In genomic region chr16:1487395-1488053, GRCh38 we compare ENCODE assay signal across 31 cellular contexts. TPM values are rescaled to one million over a fixed set of nuclear protein-coding genes. Genes with fewer than 3 reads are reported as not detected.
"Had no signal": no experiment of that assay in that cellular context is flagged by ENCODE, and none has a peak within 500 bp of the region (broad histone marks: within the 10 kb centered on the region; RNA-seq: fewer than 3 reads in every experiment).

No MANE protein-coding gene starts in this region.

- H3K4me1 ChIP-seq: breast epithelium, prostate gland had no signal

- ATAC-seq: activated CD4-positive, CD25-positive, alpha-beta regulatory T cell treated with anti-CD3 and anti-CD28 coated beads, Interleukin-2, amount 50 U/mL, for 24 hours; activated naive CD4-positive, alpha-beta T cell treated with anti-CD3 and anti-CD28 coated beads, Interleukin-2, amount 50 U/mL, for 72 hours; esophagus mucosa; left colon; pancreas; sciatic nerve; T-helper 17 cell had no signal

- H3K36me3 ChIP-seq: breast epithelium, pancreas, prostate gland, tibial nerve, vagina, WERI-Rb-1 had no signal

- H3K9me3 ChIP-seq: breast epithelium, pancreas, prostate gland, tibial nerve, vagina had no signal

- H3K27me3 ChIP-seq: breast epithelium, pancreas, tibial nerve, vagina had no signal

- DNase-seq: activated CD4-positive, alpha-beta memory T cell treated with anti-CD3 and anti-CD28 coated beads, Interleukin-2, amount 10 ng/mL, durations not matched to agents 7 days and 5 days; activated CD4-positive, alpha-beta T cell treated with anti-CD3 and anti-CD28 coated beads, Interleukin-2, amount 10 ng/mL, durations not matched to agents 24 days and 14 days; activated CD8-positive, alpha-beta memory T cell treated with anti-CD3 and anti-CD28 coated beads, Interleukin-2, amount 50 U/mL, for 48 hours; activated T-cell treated with anti-CD3 and anti-CD28 coated beads, Interleukin-2, amount 50 U/mL, for 24 hours; central memory CD4-positive, alpha-beta T cell; endodermal cell; foreskin fibroblast; head of caudate nucleus; hippocampal formation; left colon; mesenchymal stem cell; retina; stimulated activated CD4-positive, alpha-beta T cell treated with anti-CD3 and anti-CD28 coated beads, Interleukin-1b, Interleukin-23, amount 100 ng/mL, for 48 hours; stimulated activated CD4-positive, alpha-beta T cell treated with anti-CD3 and anti-CD28 coated beads, Interleukin-4, amount 100 ng/mL, for 4 hours; stimulated activated naive CD4-positive, alpha-beta T cell; T-helper 17 cell; T1000; WERI-Rb-1 had no signal

- H3K27ac ChIP-seq: breast epithelium, pancreas, prostate gland, skin epidermis, tibial nerve, vagina, WERI-Rb-1 had no signal

- H3K4me3 ChIP-seq: breast epithelium, pancreas, prostate gland, skin epidermis, tibial nerve, vagina had no signal

RNA-seq across cellular contexts. Expression of gene PTX4, which starts 1.2 kb away (rescaled TPM):
- total RNA-seq: activated CD4-positive, alpha-beta memory T cell treated with anti-CD3 and anti-CD28 coated beads, Interleukin-2, amount 10 ng/mL, durations not matched to agents 7 days and 5 days; activated CD4-positive, alpha-beta T cell treated with anti-CD3 and anti-CD28 coated beads, Interleukin-2, amount 10 ng/mL, durations not matched to agents 24 days and 14 days; activated naive CD4-positive, alpha-beta T cell treated with anti-CD3 and anti-CD28 coated beads, Interleukin-2, amount 50 U/mL, for 72 hours; breast epithelium; endodermal cell; esophagus mucosa; left colon; lower leg skin; pancreas; sciatic nerve; T-helper 17 cell; temporal lobe; tibial nerve; vagina had no signal
- polyA plus RNA-seq: keratinocyte, pancreas had no signal

RNA-seq across cellular contexts. Expression of gene CCDC154, which starts 43.2 kb away (rescaled TPM):
- total RNA-seq: vagina had no signal

RNA-seq across cellular contexts. Expression of gene TMEM204, which starts 45.9 kb away (rescaled TPM):
- total RNA-seq: endodermal cell had no signal
